1 cellular context compared by ENCODE assay signal in genomic region chr22:20235453-20235991, GRCh38.
TF ChIP-seq lines count a peak whose summit lies in the region.

No MANE protein-coding gene starts in this region.

TF ChIP-seq in K562, 482 proteins besides CTCF, POLR2A, EP300 and RAD21 (continued from another document):
- TF ChIP-seq RHOXF2B (CRISPR knock-in tag; conservative IDR thresholded peaks at IDR 0.05) (no peak), HMBOX1 (IDR thresholded peaks at IDR 0.05) (no peak), ILF3 (IDR thresholded peaks at IDR 0.05; ENCODE audit: borderline replicate concordance) (no peak), ETV6 (IDR thresholded peaks at IDR 0.05; ENCODE audit: borderline replicate concordance in 1 of 2, low read depth in 2 of 2, low read length in 1 of 2) (no peak), ETV6 (CRISPR knock-in tag; IDR thresholded peaks at IDR 0.05; ENCODE audit: borderline replicate concordance) (no peak), CBX3 (IDR thresholded peaks at IDR 0.05; ENCODE audit: borderline replicate concordance in 1 of 2, low read length in 2 of 2) (no peak), ARID4B (CRISPR knock-in tag; IDR thresholded peaks at IDR 0.05) (no peak), SETDB1 (IDR thresholded peaks at IDR 0.05; ENCODE audit: low read length) (peak; percentile 21), ZNF316 (IDR thresholded peaks at IDR 0.05) (no peak), RFX5 (IDR thresholded peaks at IDR 0.05; ENCODE audit: low read depth, low read length) (no peak), ZNF274 (IDR thresholded peaks at IDR 0.05; ENCODE audit: borderline replicate concordance, low read depth, low read length) (no peak), HDAC1 (IDR thresholded peaks at IDR 0.05) (no peak), CHD2 (IDR thresholded peaks at IDR 0.05; ENCODE audit: low read depth, low read length) (peak; percentile 83), REST (CRISPR knock-in tag; IDR thresholded peaks at IDR 0.05; ENCODE audit: low read depth) (no peak), THRB (CRISPR knock-in tag; conservative IDR thresholded peaks at IDR 0.05) (0 out of 2 replicates have a peak, but pooled peaks have one; percentile 51), ZNF696 (CRISPR knock-in tag; conservative IDR thresholded peaks at IDR 0.05) (no peak), LEF1 (IDR thresholded peaks at IDR 0.05) (no peak), PML (IDR thresholded peaks at IDR 0.05; ENCODE audit: low read length) (no peak), ZNF740 (CRISPR knock-in tag; IDR thresholded peaks at IDR 0.05) (no peak), ZNF740 (tag; IDR thresholded peaks at IDR 0.05) (no peak), HIVEP1 (CRISPR knock-in tag; IDR thresholded peaks at IDR 0.05) (no peak), PHF21A (IDR thresholded peaks at IDR 0.05; ENCODE audit: borderline replicate concordance, low read depth) (no peak), ZNF764 (CRISPR knock-in tag; IDR thresholded peaks at IDR 0.05; ENCODE audit: low read depth) (0 out of 2 replicates have a peak, but pooled peaks have one; percentile 7), XRCC4 (IDR thresholded peaks at IDR 0.05; ENCODE audit: extremely low read depth, insufficient read depth, insufficient read length) (no peak)
